ENCODE assay signal across 8 cellular contexts in genomic region chr6:150005761-150006651, GRCh38. TPM values are rescaled to one million over a fixed set of nuclear protein-coding genes. Genes with fewer than 3 reads are reported as not detected.
DNase-seq lines count a peak whose midpoint lies in the region; ATAC-seq and TF ChIP-seq lines count a peak whose summit lies in the region.

No MANE protein-coding gene starts in this region.

- peaks cover 6% of the 10 kb centered on the region for H3K4me1 Mint-ChIP-seq in nephron progenitor cell

- H4K20me1 ChIP-seq in BLaER1 treated with 17β-estradiol and CSF1 and Interleukin-3, amounts not matched to agents 10 nM and 100 nM: peaks cover 0 to 22% (median 8%) of the 10 kb centered on the region in 11 experiments; a peak in 8 of 22 replicates

- H3K36me3 ChIP-seq in BLaER1 treated with 17β-estradiol and CSF1 and Interleukin-3, amounts not matched to agents 10 nM and 100 nM: no peaks in the 10 kb centered on the region
- H3K36me3 ChIP-seq in NT2/D1 (ENCODE audit: insufficient read depth, insufficient read length, low read length) (peaks cover under 1% of the 10 kb centered on the region), ectodermal cell (ENCODE audit: control insufficient read depth, insufficient read depth, low read length) (no peaks in the 10 kb centered on the region)

- H3K36me3 Mint-ChIP-seq in nephron progenitor cell (ENCODE audit: low read depth): no peaks in the 10 kb centered on the region

- no peak for ATAC-seq in GM19397 (IDR thresholded peaks at IDR 0.05; ENCODE audit: unreplicated experiment)
- ATAC-seq in HG03354 (IDR thresholded peaks at IDR 0.05; ENCODE audit: poor library complexity, severe bottlenecking, unreplicated experiment): no peak

- no peak for TF ChIP-seq CTCF in nephron progenitor cell (IDR thresholded peaks at IDR 0.05)

- peak overlapping the region; percentile 82 for H3K4me3 Mint-ChIP-seq in nephron progenitor cell

- H3K27ac ChIP-seq in BLaER1 treated with 17β-estradiol and CSF1 and Interleukin-3, amounts not matched to agents 10 nM and 100 nM: no peak overlapping the region
- no peak overlapping the region for H3K27ac ChIP-seq in ectodermal cell (ENCODE audit: insufficient read depth, low read depth, low read length, poor library complexity, severe bottlenecking)

- H3K27ac Mint-ChIP-seq in nephron progenitor cell: no peak overlapping the region

- peaks cover 5 to 18% (median 13%) of the 10 kb centered on the region in 10 experiments; a peak in 19 of 20 replicates for H3K4me1 ChIP-seq in BLaER1 treated with 17β-estradiol and CSF1 and Interleukin-3, amounts not matched to agents 10 nM and 100 nM
- H3K4me1 ChIP-seq in NT2/D1 (ENCODE audit: insufficient read depth, insufficient read length): peaks cover 10% of the 10 kb centered on the region
- H3K4me1 ChIP-seq in ectodermal cell (ENCODE audit: control insufficient read depth, insufficient read depth, low read length): peaks cover 4% of the 10 kb centered on the region

- peak overlapping the region; percentile 87 to 99 (median 97) for H3K4me2 ChIP-seq in BLaER1 treated with 17β-estradiol and CSF1 and Interleukin-3, amounts not matched to agents 10 nM and 100 nM

- WGBS in ectodermal cell, 2 experiments: 72 to 74% methylated on average over 14 of the region's 14 CpGs

- H3K9me3 Mint-ChIP-seq in nephron progenitor cell: peaks cover 8% of the 10 kb centered on the region

- no peak for DNase-seq in NT2/D1 (ENCODE audit: low read depth, low spot score)
- DNase-seq in nephron progenitor cell: no peak
- no peak for DNase-seq in AG08395 (ENCODE audit: low spot score)
- no peak for DNase-seq in COR-L47 (lab: John Stamatoyannopoulos, UW)

- peaks cover 39 to 58% (median 49%) of the 10 kb centered on the region in 11 experiments for H3K27me3 ChIP-seq in BLaER1 treated with 17β-estradiol and CSF1 and Interleukin-3, amounts not matched to agents 10 nM and 100 nM
- H3K27me3 ChIP-seq in NT2/D1 (ENCODE audit: insufficient read depth, insufficient read length) (peaks cover 40% of the 10 kb centered on the region), ectodermal cell (ENCODE audit: control insufficient read depth, insufficient read depth, low read length, poor library complexity, severe bottlenecking) (peaks cover 61% of the 10 kb centered on the region)

- peaks cover 100% of the 10 kb centered on the region for H3K27me3 Mint-ChIP-seq in nephron progenitor cell (ENCODE audit: low read depth, poor library complexity)

- peak overlapping the region in 4 of 11 experiments; percentile 35 to 66 (median 56); a peak in 5 of 22 replicates for H3K9ac ChIP-seq in BLaER1 treated with 17β-estradiol and CSF1 and Interleukin-3, amounts not matched to agents 10 nM and 100 nM
- H3K9ac ChIP-seq in NT2/D1 (ENCODE audit: insufficient read length, low read depth): no peak overlapping the region

- H3K4me3 ChIP-seq in BLaER1 treated with 17β-estradiol and CSF1 and Interleukin-3, amounts not matched to agents 10 nM and 100 nM: peak overlapping the region; percentile 66 to 76 (median 72); a peak in 19 of 20 replicates
- H3K4me3 ChIP-seq in NT2/D1 (ENCODE audit: insufficient read length, low read depth) (peak overlapping the region; percentile 53), ectodermal cell (ENCODE audit: insufficient read depth, low read depth, low read length) (peak overlapping the region; percentile 42)

- peaks cover 0 to 8% (median 3%) of the 10 kb centered on the region in 11 experiments; a peak in 5 of 22 replicates for H3K9me3 ChIP-seq in BLaER1 treated with 17β-estradiol and CSF1 and Interleukin-3, amounts not matched to agents 10 nM and 100 nM (replicated peaks in 1 of 11)
- no peaks in the 10 kb centered on the region for H3K9me3 ChIP-seq in NT2/D1 (ENCODE audit: insufficient read depth, low read length)
- no peaks in the 10 kb centered on the region for H3K9me3 ChIP-seq in ectodermal cell (ENCODE audit: control insufficient read depth, low read length)

RNA-seq across cellular contexts. Expression of gene RAET1L, which starts 19.3 kb away (rescaled TPM):
- polyA plus RNA-seq in ectodermal cell (2013, experiment 1 of 4): not detected
- polyA plus RNA-seq in ectodermal cell (2013, experiment 2 of 4): not detected
- not detected for polyA plus RNA-seq in ectodermal cell (2013, experiment 3 of 4)
- not detected for polyA plus RNA-seq in ectodermal cell (2013, experiment 4 of 4)

RNA-seq across cellular contexts. Expression of gene ULBP1, which starts 42.3 kb away (rescaled TPM):
- polyA plus RNA-seq in ectodermal cell (2013, experiment 1 of 4): 2.1 TPM
- 1.4 TPM for polyA plus RNA-seq in ectodermal cell (2013, experiment 2 of 4)
- polyA plus RNA-seq in ectodermal cell (2013, experiment 3 of 4): 2.0 TPM
- 2.1 TPM for polyA plus RNA-seq in ectodermal cell (2013, experiment 4 of 4)
